Comparison of ENCODE assay signal across 1 cellular context in the genomic region with DNA sequence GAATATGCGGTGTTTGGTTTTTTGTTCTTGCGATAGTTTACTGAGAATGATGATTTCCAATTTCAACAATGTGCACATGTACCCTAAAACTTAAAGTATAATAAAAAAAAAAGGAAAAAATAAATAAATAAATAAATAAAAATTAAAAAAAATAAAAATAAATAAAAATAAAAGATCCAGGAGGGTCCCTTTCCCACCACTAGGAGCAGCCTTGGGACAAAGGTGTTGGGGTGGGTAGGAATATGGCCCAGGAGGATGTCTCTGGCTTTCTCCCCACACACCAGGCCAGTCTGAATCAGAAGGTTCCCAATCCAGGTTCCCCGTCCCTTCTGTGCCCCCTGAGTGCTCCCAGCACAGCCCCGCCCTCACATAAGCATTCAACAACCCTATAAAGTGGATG.
TF ChIP-seq lines count a peak whose summit lies in the region.

No MANE protein-coding gene starts in this region.

TF ChIP-seq in GM23338, 12 proteins besides CTCF, POLR2A, EP300 and RAD21:
- TF ChIP-seq, protein P1, sequence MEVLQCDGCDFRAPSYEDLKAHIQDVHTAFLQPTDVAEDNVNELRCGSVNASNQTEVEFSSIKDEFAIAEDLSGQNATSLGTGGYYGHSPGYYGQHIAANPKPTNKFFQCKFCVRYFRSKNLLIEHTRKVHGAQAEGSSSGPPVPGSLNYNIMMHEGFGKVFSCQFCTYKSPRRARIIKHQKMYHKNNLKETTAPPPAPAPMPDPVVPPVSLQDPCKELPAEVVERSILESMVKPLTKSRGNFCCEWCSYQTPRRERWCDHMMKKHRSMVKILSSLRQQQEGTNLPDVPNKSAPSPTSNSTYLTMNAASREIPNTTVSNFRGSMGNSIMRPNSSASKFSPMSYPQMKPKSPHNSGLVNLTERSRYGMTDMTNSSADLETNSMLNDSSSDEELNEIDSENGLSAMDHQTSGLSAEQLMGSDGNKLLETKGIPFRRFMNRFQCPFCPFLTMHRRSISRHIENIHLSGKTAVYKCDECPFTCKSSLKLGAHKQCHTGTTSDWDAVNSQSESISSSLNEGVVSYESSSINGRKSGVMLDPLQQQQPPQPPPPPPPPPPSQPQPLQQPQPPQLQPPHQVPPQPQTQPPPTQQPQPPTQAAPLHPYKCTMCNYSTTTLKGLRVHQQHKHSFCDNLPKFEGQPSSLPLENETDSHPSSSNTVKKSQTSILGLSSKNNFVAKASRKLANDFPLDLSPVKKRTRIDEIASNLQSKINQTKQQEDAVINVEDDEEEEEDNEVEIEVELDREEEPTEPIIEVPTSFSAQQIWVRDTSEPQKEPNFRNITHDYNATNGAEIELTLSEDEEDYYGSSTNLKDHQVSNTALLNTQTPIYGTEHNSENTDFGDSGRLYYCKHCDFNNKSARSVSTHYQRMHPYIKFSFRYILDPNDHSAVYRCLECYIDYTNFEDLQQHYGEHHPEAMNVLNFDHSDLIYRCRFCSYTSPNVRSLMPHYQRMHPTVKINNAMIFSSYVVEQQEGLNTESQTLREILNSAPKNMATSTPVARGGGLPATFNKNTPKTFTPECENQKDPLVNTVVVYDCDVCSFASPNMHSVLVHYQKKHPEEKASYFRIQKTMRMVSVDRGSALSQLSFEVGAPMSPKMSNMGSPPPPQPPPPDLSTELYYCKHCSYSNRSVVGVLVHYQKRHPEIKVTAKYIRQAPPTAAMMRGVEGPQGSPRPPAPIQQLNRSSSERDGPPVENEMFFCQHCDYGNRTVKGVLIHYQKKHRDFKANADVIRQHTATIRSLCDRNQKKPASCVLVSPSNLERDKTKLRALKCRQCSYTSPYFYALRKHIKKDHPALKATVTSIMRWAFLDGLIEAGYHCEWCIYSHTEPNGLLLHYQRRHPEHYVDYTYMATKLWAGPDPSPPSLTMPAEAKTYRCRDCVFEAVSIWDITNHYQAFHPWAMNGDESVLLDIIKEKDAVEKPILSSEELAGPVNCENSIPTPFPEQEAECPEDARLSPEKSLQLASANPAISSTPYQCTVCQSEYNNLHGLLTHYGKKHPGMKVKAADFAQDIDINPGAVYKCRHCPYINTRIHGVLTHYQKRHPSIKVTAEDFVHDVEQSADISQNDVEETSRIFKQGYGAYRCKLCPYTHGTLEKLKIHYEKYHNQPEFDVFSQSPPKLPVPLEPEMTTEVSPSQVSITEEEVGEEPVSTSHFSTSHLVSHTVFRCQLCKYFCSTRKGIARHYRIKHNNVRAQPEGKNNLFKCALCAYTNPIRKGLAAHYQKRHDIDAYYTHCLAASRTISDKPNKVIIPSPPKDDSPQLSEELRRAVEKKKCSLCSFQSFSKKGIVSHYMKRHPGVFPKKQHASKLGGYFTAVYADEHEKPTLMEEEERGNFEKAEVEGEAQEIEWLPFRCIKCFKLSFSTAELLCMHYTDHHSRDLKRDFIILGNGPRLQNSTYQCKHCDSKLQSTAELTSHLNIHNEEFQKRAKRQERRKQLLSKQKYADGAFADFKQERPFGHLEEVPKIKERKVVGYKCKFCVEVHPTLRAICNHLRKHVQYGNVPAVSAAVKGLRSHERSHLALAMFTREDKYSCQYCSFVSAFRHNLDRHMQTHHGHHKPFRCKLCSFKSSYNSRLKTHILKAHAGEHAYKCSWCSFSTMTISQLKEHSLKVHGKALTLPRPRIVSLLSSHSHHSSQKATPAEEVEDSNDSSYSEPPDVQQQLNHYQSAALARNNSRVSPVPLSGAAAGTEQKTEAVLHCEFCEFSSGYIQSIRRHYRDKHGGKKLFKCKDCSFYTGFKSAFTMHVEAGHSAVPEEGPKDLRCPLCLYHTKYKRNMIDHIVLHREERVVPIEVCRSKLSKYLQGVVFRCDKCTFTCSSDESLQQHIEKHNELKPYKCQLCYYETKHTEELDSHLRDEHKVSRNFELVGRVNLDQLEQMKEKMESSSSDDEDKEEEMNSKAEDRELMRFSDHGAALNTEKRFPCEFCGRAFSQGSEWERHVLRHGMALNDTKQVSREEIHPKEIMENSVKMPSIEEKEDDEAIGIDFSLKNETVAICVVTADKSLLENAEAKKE (CRISPR knock-in tag; IDR thresholded peaks at IDR 0.05) = no peak
- TF ChIP-seq POLR2AphosphoS5 (IDR thresholded peaks at IDR 0.05; ENCODE audit: low read depth) = no peak
- TF ChIP-seq CREB1 (CRISPR knock-in tag; IDR thresholded peaks at IDR 0.05; ENCODE audit: low read depth) = no peak
- TF ChIP-seq STAT1 (IDR thresholded peaks at IDR 0.05; ENCODE audit: unreplicated experiment) = no peak
- TF ChIP-seq EZH2 (IDR thresholded peaks at IDR 0.05; ENCODE audit: low read depth, unreplicated experiment) = no peak
- TF ChIP-seq, protein P2, sequence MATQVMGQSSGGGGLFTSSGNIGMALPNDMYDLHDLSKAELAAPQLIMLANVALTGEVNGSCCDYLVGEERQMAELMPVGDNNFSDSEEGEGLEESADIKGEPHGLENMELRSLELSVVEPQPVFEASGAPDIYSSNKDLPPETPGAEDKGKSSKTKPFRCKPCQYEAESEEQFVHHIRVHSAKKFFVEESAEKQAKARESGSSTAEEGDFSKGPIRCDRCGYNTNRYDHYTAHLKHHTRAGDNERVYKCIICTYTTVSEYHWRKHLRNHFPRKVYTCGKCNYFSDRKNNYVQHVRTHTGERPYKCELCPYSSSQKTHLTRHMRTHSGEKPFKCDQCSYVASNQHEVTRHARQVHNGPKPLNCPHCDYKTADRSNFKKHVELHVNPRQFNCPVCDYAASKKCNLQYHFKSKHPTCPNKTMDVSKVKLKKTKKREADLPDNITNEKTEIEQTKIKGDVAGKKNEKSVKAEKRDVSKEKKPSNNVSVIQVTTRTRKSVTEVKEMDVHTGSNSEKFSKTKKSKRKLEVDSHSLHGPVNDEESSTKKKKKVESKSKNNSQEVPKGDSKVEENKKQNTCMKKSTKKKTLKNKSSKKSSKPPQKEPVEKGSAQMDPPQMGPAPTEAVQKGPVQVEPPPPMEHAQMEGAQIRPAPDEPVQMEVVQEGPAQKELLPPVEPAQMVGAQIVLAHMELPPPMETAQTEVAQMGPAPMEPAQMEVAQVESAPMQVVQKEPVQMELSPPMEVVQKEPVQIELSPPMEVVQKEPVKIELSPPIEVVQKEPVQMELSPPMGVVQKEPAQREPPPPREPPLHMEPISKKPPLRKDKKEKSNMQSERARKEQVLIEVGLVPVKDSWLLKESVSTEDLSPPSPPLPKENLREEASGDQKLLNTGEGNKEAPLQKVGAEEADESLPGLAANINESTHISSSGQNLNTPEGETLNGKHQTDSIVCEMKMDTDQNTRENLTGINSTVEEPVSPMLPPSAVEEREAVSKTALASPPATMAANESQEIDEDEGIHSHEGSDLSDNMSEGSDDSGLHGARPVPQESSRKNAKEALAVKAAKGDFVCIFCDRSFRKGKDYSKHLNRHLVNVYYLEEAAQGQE (IDR thresholded peaks at IDR 0.05; ENCODE audit: unreplicated experiment) = no peak
- TF ChIP-seq, protein P3, sequence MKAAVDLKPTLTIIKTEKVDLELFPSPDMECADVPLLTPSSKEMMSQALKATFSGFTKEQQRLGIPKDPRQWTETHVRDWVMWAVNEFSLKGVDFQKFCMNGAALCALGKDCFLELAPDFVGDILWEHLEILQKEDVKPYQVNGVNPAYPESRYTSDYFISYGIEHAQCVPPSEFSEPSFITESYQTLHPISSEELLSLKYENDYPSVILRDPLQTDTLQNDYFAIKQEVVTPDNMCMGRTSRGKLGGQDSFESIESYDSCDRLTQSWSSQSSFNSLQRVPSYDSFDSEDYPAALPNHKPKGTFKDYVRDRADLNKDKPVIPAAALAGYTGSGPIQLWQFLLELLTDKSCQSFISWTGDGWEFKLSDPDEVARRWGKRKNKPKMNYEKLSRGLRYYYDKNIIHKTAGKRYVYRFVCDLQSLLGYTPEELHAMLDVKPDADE (IDR thresholded peaks at IDR 0.05) = no peak
- no peak for TF ChIP-seq EZH2phosphoT487 (IDR thresholded peaks at IDR 0.05; ENCODE audit: unreplicated experiment)
- no peak for TF ChIP-seq NANOG (IDR thresholded peaks at IDR 0.05; ENCODE audit: borderline replicate concordance)
